ENCODE assay signal across 17 cellular contexts in genomic region chr11:69954756-69955155, GRCh38.
DNase-seq lines count a peak whose midpoint lies in the region; ATAC-seq and TF ChIP-seq lines count a peak whose summit lies in the region.
"Had no signal": no experiment of that assay in that cellular context is flagged by ENCODE, and none has a peak within 500 bp of the region (broad histone marks: within the 10 kb centered on the region; RNA-seq: fewer than 3 reads in every experiment).

No MANE protein-coding gene starts in this region.

- intact Hi-C loops in Right ventricle myocardium inferior (cut with DNase I) (no loop called here), cardiac septum (cut with DNase I) (no loop called here), uterus (cut with DNase I; ENCODE audit: low total_unique reads) (no loop called here)

- no peak overlapping the region for H3K4ac ChIP-seq in H9 (ENCODE audit: low read depth, low read length)

- H3K23ac ChIP-seq in H9 (ENCODE audit: insufficient read length, low read depth, low read length) = no peak overlapping the region

- H4K20me1 ChIP-seq in H9 (ENCODE audit: control insufficient read depth, insufficient read depth, insufficient read length) = no peaks in the 10 kb centered on the region

- no peak overlapping the region for H3K4me2 ChIP-seq in H9 (ENCODE audit: insufficient read depth, insufficient read length, low read length)
- H3K4me2 ChIP-seq: BLaER1 treated with 17β-estradiol and CSF1 and Interleukin-3, amounts not matched to agents 10 nM and 100 nM had no signal

- no peak overlapping the region for H4K8ac ChIP-seq in H9 (replicated peaks; ENCODE audit: insufficient read length, low read depth, low read length)

- H3K9ac ChIP-seq in H9 (ENCODE audit: extremely low read depth, insufficient read length, low read length) = no peak overlapping the region
- H3K9ac ChIP-seq: BLaER1 treated with 17β-estradiol and CSF1 and Interleukin-3, amounts not matched to agents 10 nM and 100 nM had no signal

- H2BK120ac ChIP-seq in H9 (ENCODE audit: low read depth, low read length, poor library complexity, severe bottlenecking) = no peak overlapping the region

- no peak overlapping the region for H3K27ac ChIP-seq in H9 (ENCODE audit: insufficient read length, low read depth, low read length)
- H3K27ac ChIP-seq in uterus = no peak overlapping the region
- H3K27ac ChIP-seq: BLaER1 treated with 17β-estradiol and CSF1 and Interleukin-3, amounts not matched to agents 10 nM and 100 nM; HL-60 had no signal

- H3K4me3 Mint-ChIP-seq in H9 = no peak overlapping the region
- no peak overlapping the region for H3K4me3 Mint-ChIP-seq in nephron
- H3K4me3 Mint-ChIP-seq: CD4-positive, CD25-positive, alpha-beta regulatory T cell had no signal

- H2BK12ac ChIP-seq in H9 (ENCODE audit: insufficient read length, low read depth, low read length) = no peak overlapping the region

- no peak overlapping the region for H4K5ac ChIP-seq in H9 (ENCODE audit: insufficient read length, low read depth, low read length)

- H3K9me3 Mint-ChIP-seq in H9 (peaks cover 4 to 10% of the 10 kb centered on the region in 2 experiments; a peak in 3 of 5 replicates), nephron (no peaks in the 10 kb centered on the region)

- H4K91ac ChIP-seq in H9 (ENCODE audit: insufficient read length, low read depth, low read length) = no peak overlapping the region

- H3K56ac ChIP-seq in H9 (ENCODE audit: insufficient read length, low read depth, low read length) = no peak overlapping the region

- H3K27ac Mint-ChIP-seq in H9 (peak overlapping the region in 2 of 3 experiments; percentile 44 to 74; a peak in 1 of 7 replicates), nephron (peak overlapping the region in 2 of 3 experiments; percentile 15 to 76)
- H3K27ac Mint-ChIP-seq: CD4-positive, CD25-positive, alpha-beta regulatory T cell had no signal

- H2BK15ac ChIP-seq in H9 (ENCODE audit: low read depth, low read length) = no peak overlapping the region

- no peak overlapping the region for H2AK5ac ChIP-seq in H9 (ENCODE audit: insufficient read length, low read length)

- DNase-seq in Right ventricle myocardium inferior (ENCODE audit: missing footprints) (peak; percentile 49), cardiac septum (ENCODE audit: low spot score) (no peak), H9 (no peak), uterus (no peak)
- no peak for DNase-seq in stimulated activated CD4-positive, alpha-beta T cell treated with anti-CD3 and anti-CD28 coated beads, Interleukin-12 subunit alpha, Interleukin-12 subunit beta, amount 100 ng/mL, for 4 hours
- DNase-seq: 8988T; AML-193; CD4-positive, CD25-positive, alpha-beta regulatory T cell; DMS53; GOT3 had no signal

- peaks cover 11% of the 10 kb centered on the region for H3K27me3 Mint-ChIP-seq in H9 (ENCODE audit: low read depth)
- H3K27me3 Mint-ChIP-seq in nephron (ENCODE audit: low read depth) = peaks cover 10% of the 10 kb centered on the region

- no peak overlapping the region for H3T11ph ChIP-seq in H9 (ENCODE audit: low read length)

- H2BK5ac ChIP-seq in H9 (ENCODE audit: insufficient read length, low read length) = no peak overlapping the region

- H2BK20ac ChIP-seq in H9 (ENCODE audit: low read depth, low read length, poor library complexity, severe bottlenecking) = no peak overlapping the region

- H3K27me3 ChIP-seq in H9 (ENCODE audit: insufficient read depth, low read length) (no peaks in the 10 kb centered on the region), uterus (no peaks in the 10 kb centered on the region)
- H3K27me3 ChIP-seq: BLaER1 treated with 17β-estradiol and CSF1 and Interleukin-3, amounts not matched to agents 10 nM and 100 nM had no signal

- H3K4me3 ChIP-seq in uterus = no peak overlapping the region
- H3K4me3 ChIP-seq: BLaER1 treated with 17β-estradiol and CSF1 and Interleukin-3, amounts not matched to agents 10 nM and 100 nM; GM12878; HAP-1; K562 had no signal

- TF ChIP-seq CTCF in H9 (conservative IDR thresholded peaks at IDR 0.05) (no peak), nephron (IDR thresholded peaks at IDR 0.05; ENCODE audit: unreplicated experiment in 3 of 3) (no peak), uterus (IDR thresholded peaks at IDR 0.05) (no peak)

- H3K23me2 ChIP-seq in H9 (ENCODE audit: insufficient read length, low read depth, low read length, poor library complexity, severe bottlenecking) = no peaks in the 10 kb centered on the region

- no peaks in the 10 kb centered on the region for H3K9me3 ChIP-seq in H9 (ENCODE audit: control insufficient read depth, low read depth, low read length)
- H3K9me3 ChIP-seq in uterus = no peaks in the 10 kb centered on the region

- no peaks in the 10 kb centered on the region for H3K36me3 ChIP-seq in uterus
- H3K36me3 ChIP-seq: BLaER1 treated with 17β-estradiol and CSF1 and Interleukin-3, amounts not matched to agents 10 nM and 100 nM; HAP-1 had no signal

- H2AFZ ChIP-seq in H9 (ENCODE audit: low read length) = no peak overlapping the region

- H3K4me1 Mint-ChIP-seq in H9 (peaks cover 11 to 34% of the 10 kb centered on the region in 2 experiments), nephron (peaks cover 26% of the 10 kb centered on the region)
- H3K4me1 Mint-ChIP-seq: CD4-positive, CD25-positive, alpha-beta regulatory T cell had no signal

- no peak overlapping the region for H3K14ac ChIP-seq in H9 (ENCODE audit: insufficient read depth, low read length)

- no peak for TF ChIP-seq POLR2A in uterus (IDR thresholded peaks at IDR 0.05)

- no peaks in the 10 kb centered on the region for H3K79me1 ChIP-seq in H9 (ENCODE audit: insufficient read depth, low read depth, low read length, poor library complexity, severe bottlenecking)

- H3K4me1 ChIP-seq in H9 (ENCODE audit: insufficient read depth, low read length) = no peaks in the 10 kb centered on the region; the same call in 1 of the 2 replicates
- no peaks in the 10 kb centered on the region for H3K4me1 ChIP-seq in uterus
- H3K4me1 ChIP-seq: HAP-1 had no signal

- ATAC-seq in Right ventricle myocardium inferior (no peak), HG03108 (IDR thresholded peaks at IDR 0.05; ENCODE audit: unreplicated experiment) (no peak)
- ATAC-seq: GM12878, K562 had no signal

- H3K36me3 Mint-ChIP-seq in H9 (ENCODE audit: insufficient read depth in 1 of 3, low read depth in 3 of 3) (peaks cover 0 to 3% (median 0%) of the 10 kb centered on the region in 3 experiments; a peak in 3 of 7 replicates), nephron (ENCODE audit: low read depth) (no peaks in the 10 kb centered on the region)
- H3K36me3 Mint-ChIP-seq: CD4-positive, CD25-positive, alpha-beta regulatory T cell had no signal

- no peak overlapping the region for H3K18ac ChIP-seq in H9 (ENCODE audit: insufficient read length, low read depth, low read length)

- no CpG with 5 or more reads among the region's 12 CpGs for WGBS in H9 (ENCODE audit: extremely low coverage, insufficient read length, low lambda C conversion rate)

- H3K79me2 ChIP-seq in H9 (ENCODE audit: insufficient read depth, low read length) = no peaks in the 10 kb centered on the region
